7 cellular contexts compared by ENCODE assay signal in genomic region chr19:5680083-5680436, GRCh38. TPM values are rescaled to one million over a fixed set of nuclear protein-coding genes. Genes with fewer than 3 reads are reported as not detected.
DNase-seq lines count a peak whose midpoint lies in the region; ATAC-seq and TF ChIP-seq lines count a peak whose summit lies in the region.

No MANE protein-coding gene starts in this region.

- H3K4me1 Mint-ChIP-seq in GM23338 (peaks cover 13% of the 10 kb centered on the region), T-cell (peaks cover 28 to 32% (median 32%) of the 10 kb centered on the region in 3 donors)

- H3K36me3 Mint-ChIP-seq in GM23338 (ENCODE audit: low read depth) (no peaks in the 10 kb centered on the region; the same call in 1 of the 3 replicates), T-cell (no peaks in the 10 kb centered on the region)

- H3K4me3 Mint-ChIP-seq in GM23338 (peak overlapping the region; percentile 98), T-cell (peak overlapping the region; percentile 84 to 97 (median 90))

- H2BK12ac ChIP-seq in neuronal stem cell (ENCODE audit: low read length), result no peak overlapping the region

- H3K27ac ChIP-seq in GM23338 (ENCODE audit: low read depth) (no peak overlapping the region), neuronal stem cell (replicated peaks; ENCODE audit: low read length) (no peak overlapping the region)

- H3K9me3 ChIP-seq in neuronal stem cell (replicated peaks in 1 of 2; ENCODE audit: control insufficient read depth in 2 of 2, insufficient read depth in 1 of 2, low read depth in 1 of 2, low read length in 2 of 2), result peaks cover 0 to under 1% of the 10 kb centered on the region in 2 donors

- H3K9ac ChIP-seq in neuronal stem cell (ENCODE audit: low read depth, low read length, poor library complexity), result peak overlapping the region; percentile 89

- TF ChIP-seq CTCF in GM23338 (conservative IDR thresholded peaks at IDR 0.05; ENCODE audit: low read depth in 2 of 2) (no peak), fibroblast of the aortic adventitia (IDR thresholded peaks at IDR 0.05; ENCODE audit: insufficient read depth, low read length) (peak; percentile 5)

- H3K9me3 Mint-ChIP-seq in GM23338, result no peaks in the 10 kb centered on the region
- no peaks in the 10 kb centered on the region for H3K9me3 Mint-ChIP-seq in T-cell

- H2BK120ac ChIP-seq in neuronal stem cell (ENCODE audit: low read depth, low read length), result no peak overlapping the region

- ATAC-seq in GM23338 (peak; percentile 30), T-cell (replicated peaks in 1 of 4) (no peak), GM21526 (IDR thresholded peaks at IDR 0.05; ENCODE audit: low FRiP score, unreplicated experiment) (no peak), GM21529 (IDR thresholded peaks at IDR 0.05; ENCODE audit: unreplicated experiment) (no peak), GM18517 (IDR thresholded peaks at IDR 0.05; ENCODE audit: unreplicated experiment) (no peak)

- H3K4me2 ChIP-seq in GM23338 (peak overlapping the region; percentile 95), neuronal stem cell (ENCODE audit: insufficient read depth, low read length, poor library complexity, severe bottlenecking) (peak overlapping the region; percentile 82)

- no peaks in the 10 kb centered on the region for H3K79me2 ChIP-seq in GM23338 (replicated peaks; ENCODE audit: insufficient read depth)

- H3K4me3 ChIP-seq in GM23338, result peak overlapping the region; percentile 89
- peak overlapping the region; percentile 94 for H3K4me3 ChIP-seq in fibroblast of the aortic adventitia (ENCODE audit: low read depth, low read length)
- H3K4me3 ChIP-seq in neuronal stem cell (ENCODE audit: low read length in 2 of 2), result peak overlapping the region; percentile 63 to 87

- H2BK15ac ChIP-seq in neuronal stem cell (ENCODE audit: low read length), result peak overlapping the region; percentile 25

- H4K91ac ChIP-seq in neuronal stem cell (ENCODE audit: low read depth, low read length, poor library complexity), result no peak overlapping the region

- H3K9me2 ChIP-seq in GM23338 (ENCODE audit: insufficient read depth), result peaks cover 7% of the 10 kb centered on the region

- CTCF ChIA-PET in T-cell (lab: Charles Lee), result no interaction called here

- H3K4ac ChIP-seq in neuronal stem cell (ENCODE audit: low read length), result no peak overlapping the region

- H3K27me3 ChIP-seq in GM23338 (ENCODE audit: insufficient read depth) (no peaks in the 10 kb centered on the region), neuronal stem cell (ENCODE audit: control insufficient read depth in 3 of 3, insufficient read depth in 3 of 3, low read depth in 1 of 3, low read length in 3 of 3) (no peaks in the 10 kb centered on the region)

- peaks cover 30% of the 10 kb centered on the region for H3K27me3 Mint-ChIP-seq in GM23338 (ENCODE audit: insufficient read depth, low read depth, poor library complexity)
- no peaks in the 10 kb centered on the region for H3K27me3 Mint-ChIP-seq in T-cell

- H3K79me1 ChIP-seq in neuronal stem cell (ENCODE audit: low read depth, low read length), result peaks cover 17% of the 10 kb centered on the region

- H2BK5ac ChIP-seq in neuronal stem cell (ENCODE audit: low read length), result peak overlapping the region; percentile 2

- peak overlapping the region; percentile 94 for H2AK5ac ChIP-seq in neuronal stem cell (ENCODE audit: low read depth, low read length)

- 0 out of 2 replicates have a peak, but pooled peaks cover 4% of the 10 kb centered on the region for H3F3A ChIP-seq in GM23338 (replicated peaks; ENCODE audit: low read depth)

- POLR2A ChIA-PET in T-cell (lab: Charles Lee), result no interaction called here

- H3K36me3 ChIP-seq in GM23338 (ENCODE audit: insufficient read depth), result no peaks in the 10 kb centered on the region
- H3K36me3 ChIP-seq in neuronal stem cell (replicated peaks in 1 of 2; ENCODE audit: control insufficient read depth in 2 of 2, insufficient read depth in 2 of 2, low read length in 2 of 2), result peaks cover 4 to 12% of the 10 kb centered on the region in 2 donors

- DNase-seq in GM23338 (ENCODE audit: low spot score) (peak; percentile 61), T-cell (no peak), fibroblast of the aortic adventitia (ENCODE audit: low read depth) (no peak), neuronal stem cell (ENCODE audit: low spot score) (no peak)

- H3K4me1 ChIP-seq in GM23338 (ENCODE audit: insufficient read depth) (no peaks in the 10 kb centered on the region; the same call in 1 of the 2 replicates), neuronal stem cell (ENCODE audit: control insufficient read depth in 2 of 2, insufficient read depth in 1 of 2, low read depth in 1 of 2, low read length in 2 of 2) (peaks cover 10 to 23% of the 10 kb centered on the region in 2 donors)

- no peak overlapping the region for H4K8ac ChIP-seq in neuronal stem cell (ENCODE audit: low read depth, low read length)

- H3K18ac ChIP-seq in neuronal stem cell (ENCODE audit: low read length), result peak overlapping the region; percentile 92

- H3K27ac Mint-ChIP-seq in GM23338 (peak overlapping the region; percentile 92), T-cell (peak overlapping the region; percentile 97 to 100)

- no CpG with 5 or more reads among the region's 23 CpGs for WGBS in neuronal stem cell (ENCODE audit: extremely low coverage in 2 of 2, insufficient read length in 2 of 2, insufficient replicate concordance in 1 of 2), 2 donors

- no peak overlapping the region for H3K14ac ChIP-seq in neuronal stem cell (ENCODE audit: low read length)

- peak overlapping the region; percentile 29 for H3K23ac ChIP-seq in neuronal stem cell (ENCODE audit: low read depth, low read length, poor library complexity)

- H2AFZ ChIP-seq in GM23338 (peak overlapping the region; percentile 99), neuronal stem cell (ENCODE audit: low read length) (peak overlapping the region; percentile 96)

- H4K20me1 ChIP-seq in GM23338 (replicated peaks; ENCODE audit: insufficient read depth), result no peaks in the 10 kb centered on the region; the same call in 1 of the 2 replicates

TF ChIP-seq in GM23338, 12 proteins besides CTCF, POLR2A, EP300 and RAD21:
- TF ChIP-seq JUNB (IDR thresholded peaks at IDR 0.05; ENCODE audit: unreplicated experiment) (no peak), POLR2AphosphoS5 (IDR thresholded peaks at IDR 0.05; ENCODE audit: low read depth) (peak; percentile 37; the same call in 1 of the 2 replicates)

RNA-seq across cellular contexts. Expression of gene MICOS13, which starts 0.3 kb away (rescaled TPM):
- 9.1 and 15.5 TPM in 2 replicates for total RNA-seq in GM23338 (2014; rRNA removed; shearing (Covaris generic))
- 54.6 and 63.8 TPM in 2 replicates for polyA plus RNA-seq in GM23338 (2016; fragmentation: Nextera tagmentation; extraction: Ambion mirVana)
- 10 to 100 TPM; 29.3 to 64.5 (median 57.0) TPM for total RNA-seq in T-cell
- 15.4 and 31.1 TPM in 2 replicates for total RNA-seq in fibroblast of the aortic adventitia (ENCODE audit: low replicate concordance)
- polyA plus RNA-seq in neuronal stem cell (2013, experiment 1 of 2), result 15.2 TPM
- polyA plus RNA-seq in neuronal stem cell (2013, experiment 2 of 2), result 18.0 TPM

RNA-seq across cellular contexts. Expression of gene HSD11B1L, which starts 0.8 kb away (rescaled TPM):
- 12.9 and 14.6 TPM in 2 replicates for total RNA-seq in GM23338 (2014; rRNA removed; shearing (Covaris generic))
- polyA plus RNA-seq in GM23338 (2016; fragmentation: Nextera tagmentation; extraction: Ambion mirVana), result 17.8 and 18.4 TPM in 2 replicates
- total RNA-seq in T-cell, result 1 to 10 TPM; 3.2 to 6.1 (median 4.4) TPM
- 10.8 and 17.2 TPM in 2 replicates for total RNA-seq in fibroblast of the aortic adventitia (ENCODE audit: low replicate concordance)
- 35.3 TPM for polyA plus RNA-seq in neuronal stem cell (2013, experiment 1 of 2)
- 35.0 TPM for polyA plus RNA-seq in neuronal stem cell (2013, experiment 2 of 2)

RNA-seq across cellular contexts. Expression of gene RPL36, which starts 10.0 kb away (rescaled TPM):
- 575 and 895 TPM in 2 replicates for total RNA-seq in GM23338 (2014; rRNA removed; shearing (Covaris generic))
- 3,204 and 3,480 TPM in 2 replicates for polyA plus RNA-seq in GM23338 (2016; fragmentation: Nextera tagmentation; extraction: Ambion mirVana)
- total RNA-seq in T-cell (1,000 to 10,000 TPM; 1,208 to 1,613 (median 1,528) TPM), fibroblast of the aortic adventitia (ENCODE audit: low replicate concordance) (87.7 and 296 TPM in 2 replicates)
- 2,051 TPM for polyA plus RNA-seq in neuronal stem cell (2013, experiment 1 of 2)
- polyA plus RNA-seq in neuronal stem cell (2013, experiment 2 of 2), result 2,023 TPM

RNA-seq across cellular contexts. Expression of gene LONP1, which starts 39.9 kb away (rescaled TPM):
- 123 and 137 TPM in 2 replicates for total RNA-seq in GM23338 (2014; rRNA removed; shearing (Covaris generic))
- 64.5 and 68.6 TPM in 2 replicates for polyA plus RNA-seq in GM23338 (2016; fragmentation: Nextera tagmentation; extraction: Ambion mirVana)
- total RNA-seq in T-cell, result 10 to 100 TPM; 70.0 to 83.9 (median 81.8) TPM
- total RNA-seq in fibroblast of the aortic adventitia (ENCODE audit: low replicate concordance), result 80.3 and 130 TPM in 2 replicates
- polyA plus RNA-seq in neuronal stem cell (2013, experiment 1 of 2), result 27.6 TPM
- polyA plus RNA-seq in neuronal stem cell (2013, experiment 2 of 2), result 26.7 TPM

RNA-seq across cellular contexts. Expression of gene CATSPERD, which starts 40.4 kb away (rescaled TPM):
- total RNA-seq in GM23338 (2014; rRNA removed; shearing (Covaris generic)), result 0.17 TPM in 1 of 2 replicates, not detected in the other
- polyA plus RNA-seq in GM23338 (2016; fragmentation: Nextera tagmentation; extraction: Ambion mirVana), result 0.56 TPM in 1 of 2 replicates, not detected in the other
- total RNA-seq in T-cell, result not detected
- total RNA-seq in fibroblast of the aortic adventitia (ENCODE audit: low replicate concordance), result not detected in 2 replicates
- 0.03 TPM for polyA plus RNA-seq in neuronal stem cell (2013, experiment 1 of 2)
- polyA plus RNA-seq in neuronal stem cell (2013, experiment 2 of 2), result not detected
